ENCODE assay signal across 8 cellular contexts in genomic region chr19:58400638-58400915, GRCh38. TPM values are rescaled to one million over a fixed set of nuclear protein-coding genes. Genes with fewer than 3 reads are reported as not detected.
DNase-seq lines count a peak whose midpoint lies in the region; ATAC-seq and TF ChIP-seq lines count a peak whose summit lies in the region.

No MANE protein-coding gene starts in this region.

- H3K9me3 Mint-ChIP-seq in activated naive CD8-positive, alpha-beta T cell treated with anti-CD3 and anti-CD28 coated beads for 36 hours, result no peaks in the 10 kb centered on the region
- H3K9me3 Mint-ChIP-seq in immature natural killer cell, result no peaks in the 10 kb centered on the region

- H3K4me1 Mint-ChIP-seq in activated naive CD8-positive, alpha-beta T cell treated with anti-CD3 and anti-CD28 coated beads for 36 hours, result peaks cover 12% of the 10 kb centered on the region
- peaks cover 10 to 15% of the 10 kb centered on the region in 2 donors for H3K4me1 Mint-ChIP-seq in immature natural killer cell

- H3K4me3 Mint-ChIP-seq in activated naive CD8-positive, alpha-beta T cell treated with anti-CD3 and anti-CD28 coated beads for 36 hours, result peak overlapping the region; percentile 32
- H3K4me3 Mint-ChIP-seq in immature natural killer cell, result peak overlapping the region; percentile 42 to 93 (median 89)

- TF ChIP-seq POLR2A in stomach (IDR thresholded peaks at IDR 0.05), result no peak

- peaks cover 6 to 30% (median 13%) of the 10 kb centered on the region in 3 donors for H3K27me3 ChIP-seq in stomach

- TF ChIP-seq EP300 in stomach (IDR thresholded peaks at IDR 0.05), result no peak

- intact Hi-C loops in stomach (cut with DNase I; ENCODE audit: low total_unique reads), result no loop called here

- H3K4me3 ChIP-seq in stomach, result peak overlapping the region; percentile 58 to 71 (median 60)

- no peaks in the 10 kb centered on the region for H3K9me3 ChIP-seq in stomach

- peaks cover 6% of the 10 kb centered on the region for H3K36me3 Mint-ChIP-seq in activated naive CD8-positive, alpha-beta T cell treated with anti-CD3 and anti-CD28 coated beads for 36 hours
- peaks cover 0 to 3% (median 0%) of the 10 kb centered on the region in 3 donors for H3K36me3 Mint-ChIP-seq in immature natural killer cell

- DNase-seq in NCI-H1092 treated with DMSO at 0.1 percent for 48 hours (lab: John Stamatoyannopoulos, UW), result peak; percentile 42
- DNase-seq in NCI-H1092 (lab: John Stamatoyannopoulos, UW), result no peak
- no peak for DNase-seq in activated naive CD8-positive, alpha-beta T cell treated with anti-CD3 and anti-CD28 coated beads for 36 hours
- no peak for DNase-seq in immature natural killer cell
- no peak for DNase-seq in stomach
- no peak for DNase-seq in mucosa of gallbladder (ENCODE audit: low spot score)
- no peak for DNase-seq in NCI-H524 treated with DMSO at 0.1 percent for 48 hours (lab: John Stamatoyannopoulos, UW)

- peak overlapping the region in 3 of 5 donors; percentile 53 to 88 (median 56) for H3K27ac ChIP-seq in stomach

- H3K27ac Mint-ChIP-seq in activated naive CD8-positive, alpha-beta T cell treated with anti-CD3 and anti-CD28 coated beads for 36 hours, result no peak overlapping the region
- H3K27ac Mint-ChIP-seq in immature natural killer cell, result peak overlapping the region in 4 of 6 donors; percentile 90 to 96 (median 94)

- H3K36me3 ChIP-seq in stomach, result no peaks in the 10 kb centered on the region

- 36 to 43% (median 39%) methylated on average over 12 of the region's 12 CpGs for WGBS in stomach, 5 donors

- no peak for TF ChIP-seq CTCF in stomach (IDR thresholded peaks at IDR 0.05)

- no peak for ATAC-seq in HG02870 (IDR thresholded peaks at IDR 0.05; ENCODE audit: unreplicated experiment)

- peaks cover 22% of the 10 kb centered on the region for H3K27me3 Mint-ChIP-seq in activated naive CD8-positive, alpha-beta T cell treated with anti-CD3 and anti-CD28 coated beads for 36 hours
- H3K27me3 Mint-ChIP-seq in immature natural killer cell (ENCODE audit: low read depth in 3 of 3), result peaks cover 10 to 12% (median 12%) of the 10 kb centered on the region in 3 donors

- peaks cover 27 to 43% (median 31%) of the 10 kb centered on the region in 4 donors for H3K4me1 ChIP-seq in stomach

RNA-seq across cellular contexts. Expression of gene RNF225, which starts 5.1 kb away (rescaled TPM):
- total RNA-seq in activated naive CD8-positive, alpha-beta T cell treated with anti-CD3 and anti-CD28 coated beads for 36 hours, result 1 to 10 TPM in 1 of 2 experiments, under 1 TPM in 1; 0.82 to 1.6 TPM
- polyA plus RNA-seq in immature natural killer cell (not detected), stomach (under 1 TPM in 1 of 3 donors, not detected in 2; 0.13 TPM)
- total RNA-seq in stomach (not detected), mucosa of gallbladder (not detected)

RNA-seq across cellular contexts. Expression of gene ZNF584, which starts 7.9 kb away (rescaled TPM):
- total RNA-seq in activated naive CD8-positive, alpha-beta T cell treated with anti-CD3 and anti-CD28 coated beads for 36 hours, result 10 to 100 TPM; 15.1 to 17.2 TPM
- polyA plus RNA-seq in immature natural killer cell (10 to 100 TPM in 1 of 3 donors, 1 to 10 TPM in 2; 3.4 to 12.2 (median 4.4) TPM), stomach (10 to 100 TPM in 1 of 3 donors, 1 to 10 TPM in 2; 5.6 to 10.8 (median 6.8) TPM)
- total RNA-seq in stomach (100 to 1,000 TPM in 1 of 5 donors, 10 to 100 TPM in 2, 1 to 10 TPM in 1, not detected in 1; 5.4 to 114 (median 17.2) TPM), mucosa of gallbladder (13.9 TPM)

RNA-seq across cellular contexts. Expression of gene RPS5, which starts 13.5 kb away (rescaled TPM):
- 1,000 to 10,000 TPM; 1,717 to 1,777 TPM for total RNA-seq in activated naive CD8-positive, alpha-beta T cell treated with anti-CD3 and anti-CD28 coated beads for 36 hours
- polyA plus RNA-seq in immature natural killer cell (1,000 to 10,000 TPM in 1 of 3 donors, 100 to 1,000 TPM in 2; 558 to 1,355 (median 731) TPM), stomach (1,000 to 10,000 TPM; 1,495 to 2,322 (median 1,503) TPM)
- total RNA-seq in stomach (1,000 to 10,000 TPM in 3 of 5 donors, 100 to 1,000 TPM in 2; 801 to 1,605 (median 1,501) TPM), mucosa of gallbladder (614 TPM)

RNA-seq across cellular contexts. Expression of gene ZNF837, which starts 19.7 kb away (rescaled TPM):
- 1 to 10 TPM; 2.0 to 2.1 TPM for total RNA-seq in activated naive CD8-positive, alpha-beta T cell treated with anti-CD3 and anti-CD28 coated beads for 36 hours
- polyA plus RNA-seq in immature natural killer cell, result 1 to 10 TPM; 1.2 to 3.6 (median 1.4) TPM
- total RNA-seq in stomach, result 1 to 10 TPM in 4 of 5 donors, not detected in 1; 1.8 to 8.5 (median 2.3) TPM
- polyA plus RNA-seq in stomach, result 1 to 10 TPM; 2.3 to 3.0 (median 2.4) TPM
- total RNA-seq in mucosa of gallbladder, result 2.9 TPM

RNA-seq across cellular contexts. Expression of gene ZNF497, which starts 38.0 kb away (rescaled TPM):
- 1 to 10 TPM; 1.5 to 1.7 TPM for total RNA-seq in activated naive CD8-positive, alpha-beta T cell treated with anti-CD3 and anti-CD28 coated beads for 36 hours
- under 1 TPM; 0.40 to 0.91 (median 0.62) TPM for polyA plus RNA-seq in immature natural killer cell
- total RNA-seq in stomach, result 10 to 100 TPM in 1 of 5 donors, 1 to 10 TPM in 2, under 1 TPM in 1, not detected in 1; 0.14 to 12.3 (median 3.2) TPM
- polyA plus RNA-seq in stomach, result 1 to 10 TPM in 1 of 3 donors, under 1 TPM in 2; 0.12 to 1.0 (median 0.46) TPM
- total RNA-seq in mucosa of gallbladder, result 3.5 TPM
